In genomic region chr9:81868145-81868544, GRCh38 we compare ENCODE assay signal across 1 cellular context.
TF ChIP-seq lines count a peak whose summit lies in the region.

No MANE protein-coding gene starts in this region.

TF ChIP-seq in IMR-90, 13 proteins besides CTCF, POLR2A, EP300 and RAD21 (continued from another document):
- TF ChIP-seq, protein P1, sequence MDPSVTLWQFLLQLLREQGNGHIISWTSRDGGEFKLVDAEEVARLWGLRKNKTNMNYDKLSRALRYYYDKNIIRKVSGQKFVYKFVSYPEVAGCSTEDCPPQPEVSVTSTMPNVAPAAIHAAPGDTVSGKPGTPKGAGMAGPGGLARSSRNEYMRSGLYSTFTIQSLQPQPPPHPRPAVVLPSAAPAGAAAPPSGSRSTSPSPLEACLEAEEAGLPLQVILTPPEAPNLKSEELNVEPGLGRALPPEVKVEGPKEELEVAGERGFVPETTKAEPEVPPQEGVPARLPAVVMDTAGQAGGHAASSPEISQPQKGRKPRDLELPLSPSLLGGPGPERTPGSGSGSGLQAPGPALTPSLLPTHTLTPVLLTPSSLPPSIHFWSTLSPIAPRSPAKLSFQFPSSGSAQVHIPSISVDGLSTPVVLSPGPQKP (IDR thresholded peaks at IDR 0.05; ENCODE audit: borderline replicate concordance, low read depth, low read length), result no peak
- no peak for TF ChIP-seq NFE2L2 (IDR thresholded peaks at IDR 0.05; ENCODE audit: low read depth, low read length)
- TF ChIP-seq MXI1 (IDR thresholded peaks at IDR 0.05; ENCODE audit: borderline replicate concordance, low read depth, low read length), result no peak
- TF ChIP-seq MAZ (IDR thresholded peaks at IDR 0.05; ENCODE audit: borderline replicate concordance, low read depth, low read length), result no peak
- no peak for TF ChIP-seq USF2 (IDR thresholded peaks at IDR 0.05; ENCODE audit: low read depth, low read length)
- no peak for TF ChIP-seq MAFK (IDR thresholded peaks at IDR 0.05; ENCODE audit: low read depth, low read length)
- no peak for TF ChIP-seq CEBPB (IDR thresholded peaks at IDR 0.05; ENCODE audit: low read depth, low read length)
- no peak for TF ChIP-seq RCOR1 (IDR thresholded peaks at IDR 0.05; ENCODE audit: insufficient replicate concordance, low read length)
- TF ChIP-seq BHLHE40 (IDR thresholded peaks at IDR 0.05; ENCODE audit: low read depth, low read length), result no peak
- TF ChIP-seq RFX5 (IDR thresholded peaks at IDR 0.05; ENCODE audit: low read depth, low read length), result no peak
- TF ChIP-seq SMC3 (IDR thresholded peaks at IDR 0.05; ENCODE audit: low read depth, low read length), result no peak
